Comparison of ENCODE assay signal across 24 cellular contexts in the genomic region with DNA sequence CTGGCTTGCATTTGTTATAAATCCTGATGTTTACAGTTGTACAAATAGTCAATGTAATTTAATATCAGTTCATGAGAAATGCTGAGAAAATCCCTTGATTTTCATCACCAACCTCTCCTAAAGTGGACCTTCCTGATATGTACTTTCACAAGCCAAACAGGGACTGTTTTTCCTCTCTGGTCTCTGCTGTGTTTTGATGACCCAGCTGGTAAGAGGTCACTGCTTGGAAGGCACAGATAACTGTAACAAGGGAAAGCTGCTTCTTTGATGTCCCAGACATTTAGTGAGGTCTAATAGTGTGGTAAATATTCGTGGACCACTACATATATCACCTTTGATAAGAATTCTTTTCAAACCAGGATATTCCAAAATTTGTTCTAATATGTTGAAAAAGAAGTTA.
"Had no signal": no experiment of that assay in that cellular context is flagged by ENCODE, and none has a peak within 500 bp of the region (broad histone marks: within the 10 kb centered on the region; RNA-seq: fewer than 3 reads in every experiment).

No MANE protein-coding gene starts in this region.

- H3K27me3 ChIP-seq: MG63 had no signal

- H3K9ac ChIP-seq: SK-N-SH had no signal

- H3K4me3 ChIP-seq: MG63 had no signal

- FAIRE-seq: HTR-8/SVneo had no signal

- DNase-seq: IMR-90, Karpas-422, KG1, MG63, NCI-H1092, NCI-H1105 treated with DMSO at 0.1 percent for 48 hours, NCI-H1417 treated with DMSO at 0.1 percent for 48 hours, NCI-H146, NCI-H1694 treated with DMSO at 0.1 percent for 48 hours, NCI-H1930, NCI-H2081 treated with DMSO at 0.1 percent for 48 hours, NCI-H2171, NCI-H446, NCI-H510A, NCI-H524 treated with DMSO at 0.1 percent for 48 hours, NCI-H69, NCI-H774, PC-3, SHP77, SK-N-SH had no signal

- H3K27ac ChIP-seq: HL-60, RWPE1 had no signal

- ATAC-seq: Panc1, PC-3 had no signal

- H3K36me3 ChIP-seq: MG63 had no signal

- H3K9me3 ChIP-seq: MG63, SK-N-SH had no signal

- H3K4me2 ChIP-seq: SK-N-SH had no signal
